ENCODE assay signal across 8 cellular contexts in genomic region chr10:116849271-116850057, GRCh38. TPM values are rescaled to one million over a fixed set of nuclear protein-coding genes. Genes with fewer than 3 reads are reported as not detected.
DNase-seq lines count a peak whose midpoint lies in the region; ATAC-seq, FAIRE-seq and TF ChIP-seq lines count a peak whose summit lies in the region.

TSS of gene ENO4 (plus strand) at chr10:116849499. CDS start at chr10:116849567, 68 bp downstream.

- 3 to 5% methylated on average over 24 to 46 of the region's 54 CpGs for WGBS in upper lobe of left lung, 2 donors

- H3K4me3 Mint-ChIP-seq in activated CD4-positive, alpha-beta T cell treated with anti-CD3 and anti-CD28 coated beads, Interleukin-2, amount 10 ng/mL, durations not matched to agents 7 days and 5 days = peak within 1 kb of the TSS; percentile 31

- H3K27me3 Mint-ChIP-seq in activated CD4-positive, alpha-beta T cell treated with anti-CD3 and anti-CD28 coated beads, Interleukin-2, amount 10 ng/mL, durations not matched to agents 7 days and 5 days = peaks cover 48% of the 10 kb centered on the region

- H3K4me3 ChIP-seq in fibroblast of lung (replicated peaks in 1 of 4; ENCODE audit: control extremely low read depth in 1 of 4, insufficient read depth in 1 of 4, low read depth in 3 of 4, low read length in 4 of 4) = peak within 1 kb of the TSS; percentile 46 to 65 (median 56)
- peak within 1 kb of the TSS; percentile 77 to 82 for H3K4me3 ChIP-seq in muscle layer of duodenum (ENCODE audit: low read depth in 1 of 2, low read length in 2 of 2)
- H3K4me3 ChIP-seq in upper lobe of left lung = peak within 1 kb of the TSS; percentile 42 to 73 (median 65)

- TF ChIP-seq EP300 in upper lobe of left lung (IDR thresholded peaks at IDR 0.05) = no peak

- POLR2A ChIA-PET in activated CD4-positive, alpha-beta T cell treated with anti-CD3 and anti-CD28 coated beads, Interleukin-2, amount 10 ng/mL, durations not matched to agents 7 days and 5 days (lab: Charles Lee) = no interaction called here

- FAIRE-seq in GM12892 (lab: Jason Lieb, UNC) = peak; percentile 50

- ATAC-seq in HG02759 (IDR thresholded peaks at IDR 0.05; ENCODE audit: unreplicated experiment) = peak; percentile 64
- ATAC-seq in upper lobe of left lung (ENCODE audit: low FRiP score in 2 of 2) = peak; percentile 88 to 94

- H3K27ac ChIP-seq in 22Rv1 = peak within 1 kb of the TSS; percentile 79
- H3K27ac ChIP-seq in fibroblast of lung (ENCODE audit: insufficient read depth, low read length) = no peak within 1 kb of the TSS
- H3K27ac ChIP-seq in muscle layer of duodenum (ENCODE audit: low read length) = no peak within 1 kb of the TSS
- H3K27ac ChIP-seq in upper lobe of left lung = peak within 1 kb of the TSS; percentile 48 to 76 (median 60)

- CTCF ChIA-PET in activated CD4-positive, alpha-beta T cell treated with anti-CD3 and anti-CD28 coated beads, Interleukin-2, amount 10 ng/mL, durations not matched to agents 7 days and 5 days (lab: Charles Lee) = no interaction called here

- no peaks in the 10 kb centered on the region for H3K36me3 Mint-ChIP-seq in activated CD4-positive, alpha-beta T cell treated with anti-CD3 and anti-CD28 coated beads, Interleukin-2, amount 10 ng/mL, durations not matched to agents 7 days and 5 days (ENCODE audit: low read depth)

- H3K4me2 ChIP-seq in fibroblast of lung (ENCODE audit: extremely low read depth, insufficient read depth, low read length) = peak within 1 kb of the TSS; percentile 95

- H2AFZ ChIP-seq in fibroblast of lung (ENCODE audit: low read length) = peak within 1 kb of the TSS; percentile 81

- H3K4me1 Mint-ChIP-seq in activated CD4-positive, alpha-beta T cell treated with anti-CD3 and anti-CD28 coated beads, Interleukin-2, amount 10 ng/mL, durations not matched to agents 7 days and 5 days = peaks cover 10% of the 10 kb centered on the region

- H4K20me1 ChIP-seq in fibroblast of lung (ENCODE audit: control insufficient read depth, extremely low read depth, insufficient read depth, low read length) = no peaks in the 10 kb centered on the region

- no peak for TF ChIP-seq CTCF in 22Rv1 (IDR thresholded peaks at IDR 0.05)
- TF ChIP-seq CTCF in fibroblast of lung (conservative IDR thresholded peaks at IDR 0.05 in 1 of 2, IDR thresholded peaks at IDR 0.05 in 1 of 2; ENCODE audit: low read depth in 1 of 2, low read length in 2 of 2) = no peak
- no peak for TF ChIP-seq CTCF in upper lobe of left lung (IDR thresholded peaks at IDR 0.05)

- H3K27me3 ChIP-seq in fibroblast of lung (ENCODE audit: control insufficient read depth, insufficient read depth, low read length) (peaks cover 12% of the 10 kb centered on the region), muscle layer of duodenum (ENCODE audit: low read depth, low read length) (peaks cover 6% of the 10 kb centered on the region), upper lobe of left lung (peaks cover 0 to 5% (median 1%) of the 10 kb centered on the region in 4 donors)

- no peak for TF ChIP-seq POLR2A in GM12892 (IDR thresholded peaks at IDR 0.05; ENCODE audit: low read depth, low read length)
- TF ChIP-seq POLR2A in upper lobe of left lung (IDR thresholded peaks at IDR 0.05) = peak in 1 of 4 donors; percentile 51

- no peaks in the 10 kb centered on the region for H3K9me3 Mint-ChIP-seq in activated CD4-positive, alpha-beta T cell treated with anti-CD3 and anti-CD28 coated beads, Interleukin-2, amount 10 ng/mL, durations not matched to agents 7 days and 5 days

- H3K79me2 ChIP-seq in fibroblast of lung (ENCODE audit: control insufficient read depth, insufficient read depth, low read length) = no peaks in the 10 kb centered on the region

- H3K9me3 ChIP-seq in fibroblast of lung (ENCODE audit: control insufficient read depth, insufficient read depth, low read depth, low read length) (no peaks in the 10 kb centered on the region), muscle layer of duodenum (ENCODE audit: control insufficient read depth in 1 of 2, low read length in 2 of 2) (no peaks in the 10 kb centered on the region), upper lobe of left lung (no peaks in the 10 kb centered on the region)

- DNase-seq in GM12892 (ENCODE audit: insufficient read length) (peak; percentile 44), NCI-H2029 treated with DMSO at 0.1 percent for 48 hours (lab: John Stamatoyannopoulos, UW) (peak; percentile 15), fibroblast of lung (ENCODE audit: low read depth in 2 of 2) (peak; percentile 84), upper lobe of left lung (peak; percentile 82 to 94)
- DNase-seq in activated CD4-positive, alpha-beta T cell treated with anti-CD3 and anti-CD28 coated beads, Interleukin-2, amount 10 ng/mL, durations not matched to agents 7 days and 5 days = no peak

- H3K27ac Mint-ChIP-seq in activated CD4-positive, alpha-beta T cell treated with anti-CD3 and anti-CD28 coated beads, Interleukin-2, amount 10 ng/mL, durations not matched to agents 7 days and 5 days = no peak within 1 kb of the TSS

- H3K4me1 ChIP-seq in fibroblast of lung (ENCODE audit: control insufficient read depth, extremely low read depth, insufficient read depth, low read length) = no peaks in the 10 kb centered on the region
- H3K4me1 ChIP-seq in muscle layer of duodenum (ENCODE audit: control insufficient read depth in 1 of 2, insufficient read depth in 2 of 2, low read length in 2 of 2) = peaks cover 6 to 11% of the 10 kb centered on the region in 2 donors
- H3K4me1 ChIP-seq in upper lobe of left lung = peaks cover 0 to 23% (median 14%) of the 10 kb centered on the region in 4 donors

- no peaks in the 10 kb centered on the region for H3K36me3 ChIP-seq in fibroblast of lung (ENCODE audit: control insufficient read depth, insufficient read depth, low read length)
- no peaks in the 10 kb centered on the region for H3K36me3 ChIP-seq in muscle layer of duodenum (ENCODE audit: control insufficient read depth in 1 of 2, insufficient read depth in 2 of 2, low read length in 2 of 2)
- H3K36me3 ChIP-seq in upper lobe of left lung = no peaks in the 10 kb centered on the region

- H3K9ac ChIP-seq in fibroblast of lung (ENCODE audit: insufficient read depth, low read length) = peak within 1 kb of the TSS; percentile 37

RNA-seq across cellular contexts. Expression of gene ENO4, which starts in this region (rescaled TPM):
- not detected for polyA plus RNA-seq in GM12892 (2012; ENCODE audit: missing spikeins)
- total RNA-seq in activated CD4-positive, alpha-beta T cell treated with anti-CD3 and anti-CD28 coated beads, Interleukin-2, amount 10 ng/mL, durations not matched to agents 7 days and 5 days = not detected
- total RNA-seq in fibroblast of lung (under 0.01 and 0.66 TPM in 2 replicates), upper lobe of left lung (1 to 10 TPM in 4 of 6 donors, under 1 TPM in 2; 0.06 to 3.0 (median 1.1) TPM)
- 0.05 and 0.18 TPM in 2 replicates for polyA plus RNA-seq in fibroblast of lung
- polyA plus RNA-seq in fibroblast of lung (2012) = 0.21 and 0.27 TPM in 2 replicates
- polyA minus RNA-seq in fibroblast of lung (ENCODE audit: low replicate concordance) = not detected in 2 replicates

Comparison
In these comparisons a context has a peak if more than half of its experiments do, and no peak if none do; other contexts are left out.
1. Peak in DNase-seq, H3K4me3 ChIP-seq, H3K9ac ChIP-seq and H3K4me2 ChIP-seq in fibroblast of lung; RNA of the gene not detected or under 1 TPM.
2. H3K27ac ChIP-seq: peak in 22Rv1 (single experiment) and upper lobe of left lung (4 of 4); none in fibroblast of lung (single experiment) and muscle layer of duodenum (single experiment).
3. Peak in every context shown above with its lines, with median percentiles within 50 percentile points of each other: H3K4me3 ChIP-seq.